ENCODE assay signal across 19 cellular contexts in genomic region chr2:216603010-216603883, GRCh38. TPM values are rescaled to one million over a fixed set of nuclear protein-coding genes. Genes with fewer than 3 reads are reported as not detected.
DNase-seq lines count a peak whose midpoint lies in the region; ATAC-seq, FAIRE-seq and TF ChIP-seq lines count a peak whose summit lies in the region.
"Had no signal": no experiment of that assay in that cellular context is flagged by ENCODE, and none has a peak within 500 bp of the region (broad histone marks: within the 10 kb centered on the region; RNA-seq: fewer than 3 reads in every experiment).

No MANE protein-coding gene starts in this region.

- H3K4me1 ChIP-seq in A549 (0 out of 3 replicates have a peak, but pooled peaks cover 7% of the 10 kb centered on the region), HEK293 (ENCODE audit: control insufficient read depth, insufficient read depth, low read length) (no peaks in the 10 kb centered on the region), PC-9 (replicated peaks; ENCODE audit: insufficient read depth) (peaks cover 47% of the 10 kb centered on the region)

- no peaks in the 10 kb centered on the region for H3K27me3 ChIP-seq in PC-9 (ENCODE audit: insufficient read depth, low read depth)
- H3K27me3 ChIP-seq: hepatocyte had no signal

- TF ChIP-seq CTCF in A549 (IDR thresholded peaks at IDR 0.05) (no peak), HEK293 (tag by site-specific recombination; IDR thresholded peaks at IDR 0.05) (no peak), PC-9 (conservative IDR thresholded peaks at IDR 0.05) (no peak), fibroblast of villous mesenchyme (IDR thresholded peaks at IDR 0.05; ENCODE audit: insufficient read depth, low read depth, low read length) (no peak), GM13977 (IDR thresholded peaks at IDR 0.05; ENCODE audit: extremely low read depth, insufficient read depth, missing control alignments) (no peak)

- peaks cover 35% of the 10 kb centered on the region for H3F3A ChIP-seq in PC-9 (ENCODE audit: insufficient read depth, low read depth)

- H3K27ac ChIP-seq in A549 (no peak overlapping the region), HEK293 (ENCODE audit: extremely low read depth, low read depth, low read length) (no peak overlapping the region), PC-9 (peak overlapping the region; percentile 87)
- H3K27ac ChIP-seq: hepatocyte had no signal

- no peak for ATAC-seq in A549
- ATAC-seq: left cardiac atrium had no signal

- no peaks in the 10 kb centered on the region for H3K9me2 ChIP-seq in PC-9 (ENCODE audit: insufficient read depth)

- no peaks in the 10 kb centered on the region for H3K9me3 ChIP-seq in A549
- no peaks in the 10 kb centered on the region for H3K9me3 ChIP-seq in HEK293 (ENCODE audit: control insufficient read depth, insufficient read depth, low read depth, low read length)
- H3K9me3 ChIP-seq in PC-9 (ENCODE audit: insufficient read depth, low read depth): no peaks in the 10 kb centered on the region

- CTCF ChIA-PET in A549 (lab: Yijun Ruan, JAX): no interaction called here
- CTCF ChIA-PET in HEK293 (lab: Yijun Ruan, JAX): no interaction called here
- CTCF ChIA-PET in PC-9 (lab: Charles Lee): no interaction called here

- peak overlapping the region; percentile 10; the same call in 1 of the 3 replicates for H3K4me2 ChIP-seq in A549
- peak overlapping the region; percentile 93 for H3K4me2 ChIP-seq in PC-9
- H3K4me2 ChIP-seq: hepatocyte had no signal

- H3K79me2 ChIP-seq in PC-9 (ENCODE audit: low read depth): no peaks in the 10 kb centered on the region
- H3K79me2 ChIP-seq: hepatocyte had no signal

- no peak for DNase-seq in A549 (ENCODE audit: low read depth in 1 of 2, low spot score in 1 of 2)
- DNase-seq in PC-9: peak in 1 of 2 experiments; percentile 74
- DNase-seq in fibroblast of villous mesenchyme (ENCODE audit: low read depth): peak; percentile 11
- no peak for DNase-seq in H4 (ENCODE audit: low spot score)
- no peak for DNase-seq in activated T-cell treated with anti-CD3 and anti-CD28 coated beads, Interleukin-2, amount 50 U/mL, for 1 hour
- no peak for DNase-seq in NCI-H524 treated with DMSO at 0.1 percent for 48 hours (lab: John Stamatoyannopoulos, UW)
- no peak for DNase-seq in GM13977 (ENCODE audit: low spot score)
- DNase-seq: activated CD4-positive, alpha-beta T cell treated with anti-CD3 and anti-CD28 coated beads, Interleukin-2, amount 50 U/mL, for 48 hours; COR-L47; effector memory CD4-positive, alpha-beta T cell; H7; left cardiac atrium; NCI-H2171; Right ventricle myocardium superior; stimulated activated CD4-positive, alpha-beta T cell treated with anti-CD3 and anti-CD28 coated beads, Interleukin-4, amount 100 ng/mL, for 24 hours; stimulated activated CD8-positive, alpha-beta memory T cell treated with anti-CD3 and anti-CD28 coated beads, Interleukin-4, amount 100 ng/mL, for 48 hours had no signal

- H3K4me3 ChIP-seq in A549 (no peak overlapping the region), HEK293 (ENCODE audit: low read depth, low read length) (no peak overlapping the region), PC-9 (peak overlapping the region; percentile 48; the same call in 1 of the 2 replicates), fibroblast of villous mesenchyme (ENCODE audit: low read depth, low read length) (no peak overlapping the region)
- H3K4me3 ChIP-seq: hepatocyte had no signal

- intact Hi-C loops in PC-9 (cut with micrococcal nuclease; ENCODE audit: unreplicated experiment): no loop called here

- POLR2A ChIA-PET in A549 (lab: Yijun Ruan, JAX): no interaction called here
- POLR2A ChIA-PET in HEK293 (lab: Yijun Ruan, JAX): no interaction called here
- POLR2A ChIA-PET in PC-9 (lab: Charles Lee; ENCODE audit: unreplicated experiment): no interaction called here

- in situ Hi-C loops in GM13977 (cut with MboI; ENCODE audit: low pct_unique_long_range_greater_than_20kb, low sequenced_read_pairs, unreplicated experiment): no loop called here

- H3K36me3 ChIP-seq in HEK293 (ENCODE audit: control insufficient read depth in 2 of 2, insufficient read depth in 1 of 2, low read length in 2 of 2) (no peaks in the 10 kb centered on the region), PC-9 (ENCODE audit: low read depth) (no peaks in the 10 kb centered on the region)

- no peak for TF ChIP-seq EP300 in A549 (IDR thresholded peaks at IDR 0.05)

- no peaks in the 10 kb centered on the region for H4K20me1 ChIP-seq in PC-9 (ENCODE audit: insufficient read depth)

- WGBS in A549 (ENCODE audit: missing lambda C conversion rate): 31% methylated on average over 9 of the region's 9 CpGs

- peak overlapping the region; percentile 72 for H2AFZ ChIP-seq in PC-9
- H2AFZ ChIP-seq: hepatocyte had no signal

- no peak for TF ChIP-seq POLR2A in A549 (IDR thresholded peaks at IDR 0.05; ENCODE audit: low read length)

- no peak for TF ChIP-seq RAD21 in A549 (conservative IDR thresholded peaks at IDR 0.05 in 1 of 2, IDR thresholded peaks at IDR 0.05 in 1 of 2)

- FAIRE-seq in A549 (lab: Jason Lieb, UNC): no peak
- FAIRE-seq: HTR-8/SVneo had no signal

- no TSS peak for BruUV-seq in PC-9 (replicated peaks; lab: Mats Ljungman, UMichigan)

TF ChIP-seq in A549, 52 proteins besides CTCF, POLR2A, EP300 and RAD21 (continues in another document):
- no peak for TF ChIP-seq HEYL (CRISPR knock-in tag; IDR thresholded peaks at IDR 0.05)
- no peak for TF ChIP-seq FOSB (CRISPR knock-in tag; IDR thresholded peaks at IDR 0.05)
- TF ChIP-seq MAFK (IDR thresholded peaks at IDR 0.05; ENCODE audit: partially characterized antibody): no peak
- no peak for TF ChIP-seq REST (IDR thresholded peaks at IDR 0.05)
- TF ChIP-seq FOSL2 (IDR thresholded peaks at IDR 0.05): no peak
- TF ChIP-seq FOSL2 (CRISPR knock-in tag; IDR thresholded peaks at IDR 0.05): no peak
- no peak for TF ChIP-seq TFCP2L1 (CRISPR knock-in tag; IDR thresholded peaks at IDR 0.05)

TF ChIP-seq in HEK293, 187 proteins besides CTCF, POLR2A, EP300 and RAD21 (continues in another document):
- TF ChIP-seq ZFP69B (tag by site-specific recombination; IDR thresholded peaks at IDR 0.05): no peak
- TF ChIP-seq ZNF19 (tag by site-specific recombination; IDR thresholded peaks at IDR 0.05; ENCODE audit: low read depth): no peak
- no peak for TF ChIP-seq IKZF3 (tag by site-specific recombination; IDR thresholded peaks at IDR 0.05)
- 0 out of 2 replicates have a peak, but pooled peaks have one; percentile 23 for TF ChIP-seq ZNF423 (tag by site-specific recombination; IDR thresholded peaks at IDR 0.05)
- no peak for TF ChIP-seq MZF1 (tag by site-specific recombination; IDR thresholded peaks at IDR 0.05; ENCODE audit: borderline replicate concordance)
- TF ChIP-seq ZNF404 (tag by site-specific recombination; IDR thresholded peaks at IDR 0.05): no peak
- TF ChIP-seq BCL6B (tag by site-specific recombination; IDR thresholded peaks at IDR 0.05): no peak
- no peak for TF ChIP-seq EGR2 (tag by site-specific recombination; IDR thresholded peaks at IDR 0.05; ENCODE audit: low read depth)
- TF ChIP-seq ZNF843 (tag by site-specific recombination; IDR thresholded peaks at IDR 0.05): no peak; the same call in 1 of the 2 replicates
- TF ChIP-seq ZNF561 (tag by site-specific recombination; IDR thresholded peaks at IDR 0.05; ENCODE audit: borderline replicate concordance): no peak
- TF ChIP-seq ZNF324 (tag by site-specific recombination; IDR thresholded peaks at IDR 0.05): no peak
- no peak for TF ChIP-seq ZSCAN16 (tag by site-specific recombination; IDR thresholded peaks at IDR 0.05)
- TF ChIP-seq ZNF776 (tag by site-specific recombination; IDR thresholded peaks at IDR 0.05; ENCODE audit: borderline replicate concordance): no peak

RNA-seq across cellular contexts. Expression of gene IGFBP2, which starts 30.0 kb away (rescaled TPM):
- polyA plus RNA-seq in A549 (2011; rRNA removed): 34.9 and 36.1 TPM in 2 replicates
- 69.5 and 87.5 TPM in 2 replicates for polyA plus RNA-seq in A549 (2012; cell fraction: cytosol; rRNA removed)
- 93.1 and 114 TPM in 2 replicates for polyA plus RNA-seq in A549 (2012; cell fraction: nucleus; rRNA removed)
- polyA plus RNA-seq in A549 (2017; fragmentation: RNase III; extraction: RNeasy Plus Mini Kit Qiagen cat#74134 plus additional on column Dnase treatment): 21.1 to 27.0 TPM (median 26.1 TPM) in 3 replicates
- 37.5 and 38.6 TPM in 2 replicates for polyA minus RNA-seq in A549 (2011; rRNA and poly(A)+ RNA removed)
- total RNA-seq in PC-9 (2021): 106 and 133 TPM in 2 replicates
- total RNA-seq in fibroblast of villous mesenchyme: 15.5 and 18.4 TPM in 2 replicates
- total RNA-seq in H4 (2014; rRNA removed; shearing (Covaris generic)): 11.6 and 14.7 TPM in 2 replicates
